Comparison of ENCODE assay signal across 14 cellular contexts in genomic region chr1:167489581-167490340, GRCh38. TPM values are rescaled to one million over a fixed set of nuclear protein-coding genes. Genes with fewer than 3 reads are reported as not detected.
DNase-seq lines count a peak whose midpoint lies in the region; ATAC-seq and FAIRE-seq lines count a peak whose summit lies in the region.
"Had no signal": no experiment of that assay in that cellular context is flagged by ENCODE, and none has a peak within 500 bp of the region (broad histone marks: within the 10 kb centered on the region; RNA-seq: fewer than 3 reads in every experiment).

No MANE protein-coding gene starts in this region.

- H4K91ac ChIP-seq in trophoblast cell (ENCODE audit: low read depth, low read length), result no peak overlapping the region

- peaks cover 73% of the 10 kb centered on the region for H3K36me3 Mint-ChIP-seq in activated CD4-positive, alpha-beta T cell treated with anti-CD3 and anti-CD28 coated beads, Interleukin-2, amount 10 ng/mL, durations not matched to agents 7 days and 5 days (ENCODE audit: low read depth)

- no peak overlapping the region for H3K4ac ChIP-seq in trophoblast cell (ENCODE audit: low read depth, low read length)

- H4K8ac ChIP-seq in trophoblast cell (ENCODE audit: low read depth, low read length), result no peak overlapping the region

- H3K9me3 ChIP-seq in HUES64 (ENCODE audit: insufficient read depth, low read depth, low read length), result no peaks in the 10 kb centered on the region
- H3K9me3 ChIP-seq in trophoblast cell (ENCODE audit: insufficient read depth, low read depth, low read length), result peaks cover under 1% of the 10 kb centered on the region
- H3K9me3 ChIP-seq: ascending aorta had no signal

- no peak overlapping the region for H3K14ac ChIP-seq in trophoblast cell (ENCODE audit: low read length)

- H3K4me3 ChIP-seq in HUES64 (ENCODE audit: low read length) (peak overlapping the region; percentile 20), trophoblast cell (ENCODE audit: low read depth, low read length) (no peak overlapping the region)
- H3K4me3 ChIP-seq: ascending aorta had no signal

- peak overlapping the region; percentile 64 for H3K4me3 Mint-ChIP-seq in activated CD4-positive, alpha-beta T cell treated with anti-CD3 and anti-CD28 coated beads, Interleukin-2, amount 10 ng/mL, durations not matched to agents 7 days and 5 days

- H3K27ac ChIP-seq in HUES64 (ENCODE audit: low read depth, low read length), result peak overlapping the region; percentile 81
- H3K27ac ChIP-seq in trophoblast cell (ENCODE audit: low read depth, low read length), result no peak overlapping the region
- H3K27ac ChIP-seq: ascending aorta had no signal

- H3K79me2 ChIP-seq in trophoblast cell (ENCODE audit: control insufficient read depth, insufficient read depth, low read length, poor library complexity), result no peaks in the 10 kb centered on the region

- no peaks in the 10 kb centered on the region for H3K79me1 ChIP-seq in trophoblast cell (ENCODE audit: low read length)

- H3K9me3 Mint-ChIP-seq in activated CD4-positive, alpha-beta T cell treated with anti-CD3 and anti-CD28 coated beads, Interleukin-2, amount 10 ng/mL, durations not matched to agents 7 days and 5 days, result peaks cover 2% of the 10 kb centered on the region

- CTCF ChIA-PET in activated CD4-positive, alpha-beta T cell treated with anti-CD3 and anti-CD28 coated beads, Interleukin-2, amount 10 ng/mL, durations not matched to agents 7 days and 5 days (lab: Charles Lee), result interaction anchor here (0.7 to 1.8 kb wide), 4 partner anchors 9 to 199 kb away, joined by 3 to 5 read pairs (median 4); no protein-coding TSS in a partner anchor

- peaks cover 94% of the 10 kb centered on the region for H3K4me1 Mint-ChIP-seq in activated CD4-positive, alpha-beta T cell treated with anti-CD3 and anti-CD28 coated beads, Interleukin-2, amount 10 ng/mL, durations not matched to agents 7 days and 5 days

- ATAC-seq in GM21367 (IDR thresholded peaks at IDR 0.05; ENCODE audit: unreplicated experiment), result no peak
- no peak for ATAC-seq in left colon
- ATAC-seq: right cardiac atrium had no signal

- no peak overlapping the region for H3K18ac ChIP-seq in trophoblast cell (ENCODE audit: low read length)

- POLR2A ChIA-PET in activated CD4-positive, alpha-beta T cell treated with anti-CD3 and anti-CD28 coated beads, Interleukin-2, amount 10 ng/mL, durations not matched to agents 7 days and 5 days (lab: Charles Lee), result no interaction called here

- no peak overlapping the region for H3K4me2 ChIP-seq in trophoblast cell (ENCODE audit: low read length)

- H2BK12ac ChIP-seq in trophoblast cell (ENCODE audit: low read length), result no peak overlapping the region

- H3K4me1 ChIP-seq in HUES64 (ENCODE audit: insufficient read depth, low read length) (peaks cover 25% of the 10 kb centered on the region), trophoblast cell (ENCODE audit: control insufficient read depth in 1 of 2, insufficient read depth in 2 of 2, low read length in 2 of 2) (peaks cover 2 to 7% of the 10 kb centered on the region in 2 experiments)
- H3K4me1 ChIP-seq: ascending aorta had no signal

- peak; percentile 49 for DNase-seq in activated CD4-positive, alpha-beta T cell treated with anti-CD3 and anti-CD28 coated beads, Interleukin-2, amount 10 ng/mL, durations not matched to agents 7 days and 5 days
- DNase-seq in central memory CD4-positive, alpha-beta T cell, result peak; percentile 52
- no peak for DNase-seq in trophoblast cell
- DNase-seq in RCC 7860 (ENCODE audit: low spot score), result no peak
- no peak for DNase-seq in NCI-H526 (lab: John Stamatoyannopoulos, UW)
- DNase-seq in left colon, result no peak

- H3K27ac Mint-ChIP-seq in activated CD4-positive, alpha-beta T cell treated with anti-CD3 and anti-CD28 coated beads, Interleukin-2, amount 10 ng/mL, durations not matched to agents 7 days and 5 days, result peak overlapping the region; percentile 87

- H3K36me3 ChIP-seq in HUES64 (ENCODE audit: insufficient read depth, low read length) (no peaks in the 10 kb centered on the region), trophoblast cell (ENCODE audit: control insufficient read depth in 1 of 2, insufficient read depth in 2 of 2, low read length in 2 of 2) (no peaks in the 10 kb centered on the region)
- H3K36me3 ChIP-seq: ascending aorta had no signal

- no peak overlapping the region for H2AK5ac ChIP-seq in trophoblast cell (ENCODE audit: low read length)

- FAIRE-seq in RCC 7860 (lab: Jason Lieb, UNC), result no peak
- FAIRE-seq: D721Med, GM18507 had no signal

- intact Hi-C loops in left colon (cut with DNase I, micrococcal nuclease), result no loop called here

- H2AFZ ChIP-seq in trophoblast cell (ENCODE audit: insufficient read depth, low read length, poor library complexity), result peak overlapping the region; percentile 6

- peak overlapping the region; percentile 4; the same call in 1 of the 2 replicates for H3K9ac ChIP-seq in HUES64 (ENCODE audit: low read depth, low read length)
- no peak overlapping the region for H3K9ac ChIP-seq in trophoblast cell (ENCODE audit: low read length)

- H3K23ac ChIP-seq in trophoblast cell (ENCODE audit: low read length), result no peak overlapping the region

- no peak overlapping the region for H2BK5ac ChIP-seq in trophoblast cell (ENCODE audit: low read depth, low read length, poor library complexity)

- no peak overlapping the region for H2BK120ac ChIP-seq in trophoblast cell (ENCODE audit: insufficient read depth, low read length, poor library complexity)

- WGBS in HUES64, result 13% methylated on average over 20 of the region's 20 CpGs
- 100% methylated on average over 1 of the region's 20 CpGs for WGBS in trophoblast cell (ENCODE audit: extremely low coverage, insufficient coverage, insufficient read length)

- no peak overlapping the region for H4K12ac ChIP-seq in trophoblast cell (ENCODE audit: low read depth, low read length)

- H3K27me3 ChIP-seq in HUES64 (ENCODE audit: insufficient read depth, low read length) (no peaks in the 10 kb centered on the region), trophoblast cell (ENCODE audit: insufficient read depth, low read length) (no peaks in the 10 kb centered on the region)
- H3K27me3 ChIP-seq: ascending aorta had no signal

- H3K27me3 Mint-ChIP-seq in activated CD4-positive, alpha-beta T cell treated with anti-CD3 and anti-CD28 coated beads, Interleukin-2, amount 10 ng/mL, durations not matched to agents 7 days and 5 days, result no peaks in the 10 kb centered on the region

RNA-seq across cellular contexts. Expression of gene CD247, which starts 28.6 kb away (rescaled TPM):
- 1.5 TPM for polyA plus RNA-seq in HUES64 (2013, experiment 1 of 2)
- 1.5 TPM for polyA plus RNA-seq in HUES64 (2013, experiment 2 of 2)
- 100 to 1,000 TPM; 251 to 261 TPM for total RNA-seq in activated CD4-positive, alpha-beta T cell treated with anti-CD3 and anti-CD28 coated beads, Interleukin-2, amount 10 ng/mL, durations not matched to agents 7 days and 5 days
- 0.22 TPM in 2 replicates for polyA plus RNA-seq in trophoblast cell (2013)
- 1 to 10 TPM; 2.0 to 5.2 TPM for total RNA-seq in left colon
- total RNA-seq: fibroblast of lung, MCF 10A had no signal
- polyA plus RNA-seq: fibroblast of lung had no signal

Comparison
In these comparisons a context has a peak if more than half of its experiments do, and no peak if none do; other contexts are left out.
1. DNase-seq: peak in activated CD4-positive, alpha-beta T cell treated with anti-CD3 and anti-CD28 coated beads, Interleukin-2, amount 10 ng/mL, durations not matched to agents 7 days and 5 days (single experiment) and central memory CD4-positive, alpha-beta T cell (single experiment); none in trophoblast cell (0 of 2), RCC 7860 (single experiment), NCI-H526 (0 of 2) and left colon (0 of 2).
2. RNA of gene CD247, which starts 28.6 kb away (total RNA-seq): 251 to 261 TPM in activated CD4-positive, alpha-beta T cell treated with anti-CD3 and anti-CD28 coated beads, Interleukin-2, amount 10 ng/mL, durations not matched to agents 7 days and 5 days; 2.0 to 5.2 TPM in left colon; every median in the first group is over 10 times any median in the second.